Comparison of ENCODE assay signal across 1 cellular context in genomic region chr2:177242136-177242987, GRCh38.
TF ChIP-seq lines count a peak whose summit lies in the region.

No MANE protein-coding gene starts in this region.

TF ChIP-seq in endothelial cell of umbilical vein, 7 proteins besides CTCF, POLR2A, EP300 and RAD21 (continued from another document):
- no peak for TF ChIP-seq MAX (IDR thresholded peaks at IDR 0.05; ENCODE audit: insufficient read depth, insufficient read length)
- peak; percentile 87 for TF ChIP-seq GATA2 (IDR thresholded peaks at IDR 0.05; ENCODE audit: insufficient read depth, insufficient read length, low read depth, low read length)
- TF ChIP-seq JUN (IDR thresholded peaks at IDR 0.05; ENCODE audit: borderline replicate concordance, insufficient read depth, insufficient read length, low read depth): peak; percentile 85
- TF ChIP-seq FOS (IDR thresholded peaks at IDR 0.05; ENCODE audit: borderline replicate concordance, insufficient read depth, low read length): peak; percentile 67
TF ChIP-seq in endothelial cell of umbilical vein: peak in this region for 4.
